In the genomic region with DNA sequence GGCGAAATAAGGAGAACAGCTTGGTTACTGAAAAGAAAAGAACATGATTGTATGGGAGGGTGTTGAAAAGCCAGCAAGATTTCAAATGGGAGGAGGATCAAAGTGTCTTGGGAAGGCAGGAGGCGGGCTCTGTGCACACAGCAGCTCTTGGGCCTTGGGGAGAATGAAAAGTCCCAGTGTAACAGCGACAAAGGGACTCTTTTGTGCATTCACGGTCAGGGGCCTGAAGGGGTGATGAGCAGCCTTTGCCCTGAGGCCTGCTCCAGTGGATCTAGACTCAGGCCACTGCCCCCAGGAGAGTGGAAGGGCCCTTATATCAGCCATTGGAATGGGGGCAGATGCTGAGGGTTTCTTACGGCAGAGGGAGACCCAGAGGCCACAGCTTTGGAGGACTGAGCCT, we compare ENCODE assay signal across 30 cellular contexts.
DNase-seq lines count a peak whose midpoint lies in the region; ATAC-seq, FAIRE-seq and TF ChIP-seq lines count a peak whose summit lies in the region.
"Had no signal": no experiment of that assay in that cellular context is flagged by ENCODE, and none has a peak within 500 bp of the region (broad histone marks: within the 10 kb centered on the region; RNA-seq: fewer than 3 reads in every experiment).

No MANE protein-coding gene starts in this region.

- no peak overlapping the region for H3K4me2 ChIP-seq in GM23338

- no peaks in the 10 kb centered on the region for H3K79me2 ChIP-seq in GM23338 (replicated peaks; ENCODE audit: insufficient read depth)

- H3K9me3 ChIP-seq in ectodermal cell (ENCODE audit: control insufficient read depth, low read length) (no peaks in the 10 kb centered on the region), right lobe of liver (no peaks in the 10 kb centered on the region)
- H3K9me3 ChIP-seq: BE2C, gastroesophageal sphincter, neutrophil, upper lobe of right lung had no signal

- no peak overlapping the region for H3K27ac ChIP-seq in GM23338 (ENCODE audit: low read depth)
- H3K27ac ChIP-seq in ectodermal cell (ENCODE audit: insufficient read depth, low read depth, low read length, poor library complexity, severe bottlenecking), result peak overlapping the region; percentile 46
- H3K27ac ChIP-seq in right lobe of liver, result no peak overlapping the region
- H3K27ac ChIP-seq: cardiac muscle cell, neutrophil, stomach, upper lobe of right lung had no signal

- intact Hi-C loops in posterior vena cava (cut with DNase I), result no loop called here
- intact Hi-C loops in right lobe of liver (cut with DNase I), result no loop called here

- no peak overlapping the region for H3K27ac Mint-ChIP-seq in GM23338

- H3F3A ChIP-seq in GM23338 (replicated peaks; ENCODE audit: low read depth), result no peaks in the 10 kb centered on the region

- DNase-seq in GM23338 (ENCODE audit: low spot score) (no peak), inferior parietal cortex (ENCODE audit: extremely low spot score) (peak; percentile 55), posterior vena cava (ENCODE audit: low spot score) (peak; percentile 48), NCI-H446 (lab: John Stamatoyannopoulos, UW) (no peak), HTR-8/SVneo (ENCODE audit: insufficient read length, low spot score) (no peak), right lobe of liver (no peak), UCSD-AML1 (lab: John Stamatoyannopoulos, UW; ENCODE audit: unreplicated experiment) (no peak)
- DNase-seq: activated CD4-positive, alpha-beta T cell treated with anti-CD3 and anti-CD28 coated beads, Interleukin-2, amount 50 U/mL, for 48 hours; activated CD4-positive, CD25-positive, alpha-beta regulatory T cell; activated CD8-positive, alpha-beta memory T cell treated with anti-CD3 and anti-CD28 coated beads, Interleukin-2, amount 50 U/mL, for 4 hours; activated naive CD4-positive, alpha-beta T cell treated with anti-CD3 and anti-CD28 coated beads, Interleukin-2, amount 50 U/mL, for 16 hours; BE2C; DMS153; HCEC 1CT; NCI-H1105 treated with DMSO at 0.1 percent for 48 hours; NCI-H2029 treated with DMSO at 0.1 percent for 48 hours; NCI-H2227 treated with DMSO at 0.1 percent for 48 hours; NCI-H748 treated with DMSO at 0.1 percent for 48 hours; small intestine; stimulated activated CD4-positive, alpha-beta T cell treated with anti-CD3 and anti-CD28 coated beads, Interleukin-1b, Interleukin-23, amount 100 ng/mL, for 48 hours; stimulated activated CD8-positive, alpha-beta memory T cell treated with anti-CD3 and anti-CD28 coated beads, Interleukin-4, amount 100 ng/mL, for 48 hours; stomach; T-helper 1 cell; upper lobe of right lung had no signal

- peaks cover 19% of the 10 kb centered on the region; the same call in 1 of the 2 replicates for H3K9me2 ChIP-seq in GM23338 (ENCODE audit: insufficient read depth)

- no peak overlapping the region for H3K4me3 Mint-ChIP-seq in GM23338

- no peaks in the 10 kb centered on the region for H3K36me3 Mint-ChIP-seq in GM23338 (ENCODE audit: low read depth)

- no peak for FAIRE-seq in HTR-8/SVneo (lab: Jason Lieb, UNC)
- FAIRE-seq: RCC 7860, small intestine had no signal

- peaks cover 4% of the 10 kb centered on the region for H3K27me3 Mint-ChIP-seq in GM23338 (ENCODE audit: insufficient read depth, low read depth, poor library complexity)

- TF ChIP-seq POLR2A in right lobe of liver (IDR thresholded peaks at IDR 0.05), result no peak

- H3K36me3 ChIP-seq in GM23338 (ENCODE audit: insufficient read depth) (peaks cover 4% of the 10 kb centered on the region; the same call in 1 of the 2 replicates), ectodermal cell (ENCODE audit: control insufficient read depth, insufficient read depth, low read length) (no peaks in the 10 kb centered on the region), right lobe of liver (no peaks in the 10 kb centered on the region)
- H3K36me3 ChIP-seq: BE2C, cardiac muscle cell, gastroesophageal sphincter, neutrophil, stomach, upper lobe of right lung had no signal

- no peaks in the 10 kb centered on the region for H4K20me1 ChIP-seq in GM23338 (replicated peaks; ENCODE audit: insufficient read depth)

- peaks cover 27% of the 10 kb centered on the region for H3K4me1 Mint-ChIP-seq in GM23338

- ATAC-seq in GM23338, result peak; percentile 50; the same call in 2 of the 3 replicates
- ATAC-seq in right lobe of liver, result no peak
- ATAC-seq: gastroesophageal sphincter had no signal

- H3K27me3 ChIP-seq in GM23338 (ENCODE audit: insufficient read depth) (no peaks in the 10 kb centered on the region), ectodermal cell (ENCODE audit: control insufficient read depth, insufficient read depth, low read length, poor library complexity, severe bottlenecking) (no peaks in the 10 kb centered on the region), right lobe of liver (no peaks in the 10 kb centered on the region)
- H3K27me3 ChIP-seq: BE2C, cardiac muscle cell, gastroesophageal sphincter, neutrophil, stomach, upper lobe of right lung had no signal

- no peaks in the 10 kb centered on the region for H3K9me3 Mint-ChIP-seq in GM23338

- peaks cover 9% of the 10 kb centered on the region for H3K4me1 ChIP-seq in GM23338 (ENCODE audit: insufficient read depth)
- H3K4me1 ChIP-seq in ectodermal cell (ENCODE audit: control insufficient read depth, insufficient read depth, low read length), result peaks cover 28% of the 10 kb centered on the region
- H3K4me1 ChIP-seq in right lobe of liver, result no peaks in the 10 kb centered on the region
- H3K4me1 ChIP-seq: BE2C, upper lobe of right lung had no signal

- WGBS in ectodermal cell, 2 experiments, result 38 to 45% methylated on average over 5 of the region's 5 CpGs
- 42% methylated on average over 4 of the region's 5 CpGs for WGBS in right lobe of liver (ENCODE audit: insufficient coverage, low coverage, low lambda C conversion rate, missing lambda C conversion rate)

- H2AFZ ChIP-seq in GM23338, result 0 out of 2 replicates have a peak overlapping the region, but pooled peaks have one; percentile 43

- H3K4me3 ChIP-seq in GM23338 (no peak overlapping the region), ectodermal cell (ENCODE audit: insufficient read depth, low read depth, low read length) (no peak overlapping the region), right lobe of liver (no peak overlapping the region)
- H3K4me3 ChIP-seq: cardiac muscle cell, gastroesophageal sphincter, lung, stomach, upper lobe of right lung had no signal

- TF ChIP-seq CTCF in GM23338 (conservative IDR thresholded peaks at IDR 0.05; ENCODE audit: low read depth in 2 of 2), result no peak
- no peak for TF ChIP-seq CTCF in right lobe of liver (IDR thresholded peaks at IDR 0.05)

TF ChIP-seq in GM23338, 12 proteins besides CTCF, POLR2A, EP300 and RAD21:
- TF ChIP-seq, protein P1, sequence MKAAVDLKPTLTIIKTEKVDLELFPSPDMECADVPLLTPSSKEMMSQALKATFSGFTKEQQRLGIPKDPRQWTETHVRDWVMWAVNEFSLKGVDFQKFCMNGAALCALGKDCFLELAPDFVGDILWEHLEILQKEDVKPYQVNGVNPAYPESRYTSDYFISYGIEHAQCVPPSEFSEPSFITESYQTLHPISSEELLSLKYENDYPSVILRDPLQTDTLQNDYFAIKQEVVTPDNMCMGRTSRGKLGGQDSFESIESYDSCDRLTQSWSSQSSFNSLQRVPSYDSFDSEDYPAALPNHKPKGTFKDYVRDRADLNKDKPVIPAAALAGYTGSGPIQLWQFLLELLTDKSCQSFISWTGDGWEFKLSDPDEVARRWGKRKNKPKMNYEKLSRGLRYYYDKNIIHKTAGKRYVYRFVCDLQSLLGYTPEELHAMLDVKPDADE (IDR thresholded peaks at IDR 0.05), result no peak
- TF ChIP-seq ZNF114 (CRISPR knock-in tag; IDR thresholded peaks at IDR 0.05) (no peak), CREB1 (CRISPR knock-in tag; IDR thresholded peaks at IDR 0.05; ENCODE audit: low read depth) (no peak), ZNF331 (CRISPR knock-in tag; IDR thresholded peaks at IDR 0.05; ENCODE audit: low read depth) (no peak), NANOG (IDR thresholded peaks at IDR 0.05; ENCODE audit: borderline replicate concordance) (no peak)

Comparison
In these comparisons a context has a peak if more than half of its experiments do, and no peak if none do; other contexts are left out.
1. DNase-seq: peak in inferior parietal cortex (single experiment) and posterior vena cava (single experiment); none in GM23338 (single experiment), NCI-H446 (0 of 2), HTR-8/SVneo (single experiment), right lobe of liver (0 of 3) and UCSD-AML1 (single experiment).